Comparison of ENCODE assay signal across 9 cellular contexts in the genomic region with DNA sequence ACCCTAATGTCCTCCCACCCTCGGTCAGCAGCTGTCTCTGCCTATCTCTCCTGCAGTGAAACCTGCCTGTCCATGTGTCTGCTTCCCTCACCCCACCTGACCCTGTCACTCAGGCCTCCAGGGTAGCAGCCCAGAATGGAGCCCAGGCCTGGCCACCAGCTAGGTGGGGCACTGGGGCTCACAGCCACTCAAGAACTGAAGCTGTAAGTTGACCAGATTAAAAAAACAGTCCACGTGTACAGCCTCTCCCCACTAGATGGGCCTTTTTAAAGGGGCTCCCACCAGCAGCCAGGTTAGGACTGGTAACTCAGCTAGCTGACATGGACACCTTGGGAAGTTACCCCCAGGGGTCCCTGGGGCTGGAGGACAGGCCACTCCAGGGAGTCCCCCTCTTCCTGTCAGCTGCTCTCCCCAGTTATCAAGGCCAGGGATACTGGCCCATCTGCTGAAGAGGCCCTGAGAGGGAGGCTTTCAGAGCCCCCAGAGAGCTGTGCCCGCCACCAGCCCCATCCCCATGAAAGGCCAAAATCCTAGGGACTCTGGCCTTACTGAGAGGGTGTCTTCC.
DNase-seq lines count a peak whose midpoint lies in the region; ATAC-seq, FAIRE-seq and TF ChIP-seq lines count a peak whose summit lies in the region.
"Had no signal": no experiment of that assay in that cellular context is flagged by ENCODE, and none has a peak within 500 bp of the region (broad histone marks: within the 10 kb centered on the region; RNA-seq: fewer than 3 reads in every experiment).

No MANE protein-coding gene starts in this region.

- no peak for FAIRE-seq in H54 (lab: Jason Lieb, UNC)

- H3K27me3 Mint-ChIP-seq in stimulated activated naive B cell treated with anti-CD40 and anti-IgM and Interleukin-4, amounts not matched to agents 10 μg/mL and 1 μg/mL and 100 μg/mL, for 72 hours, result peaks cover 47 to 51% of the 10 kb centered on the region in 2 donors

- H3K27me3 ChIP-seq in layer of hippocampus (ENCODE audit: control insufficient read depth, insufficient read depth, low read length), result no peaks in the 10 kb centered on the region

- DNase-seq in astrocyte of the spinal cord (ENCODE audit: low read depth, low spot score), result peak; percentile 5
- DNase-seq in stimulated activated naive B cell treated with anti-CD40 and anti-IgM and Interleukin-4, amounts not matched to agents 10 μg/mL and 1 μg/mL and 100 μg/mL, for 72 hours, result no peak
- DNase-seq in pons (ENCODE audit: low spot score), result no peak
- no peak for DNase-seq in H54 (ENCODE audit: insufficient read length, low spot score)
- DNase-seq: activated CD8-positive, alpha-beta memory T cell treated with anti-CD3 and anti-CD28 coated beads, Interleukin-2, amount 50 U/mL, for 4 hours had no signal

- H3K36me3 Mint-ChIP-seq in stimulated activated naive B cell treated with anti-CD40 and anti-IgM and Interleukin-4, amounts not matched to agents 10 μg/mL and 1 μg/mL and 100 μg/mL, for 72 hours, result no peaks in the 10 kb centered on the region

- TF ChIP-seq CTCF in HEK293 (tag by site-specific recombination; IDR thresholded peaks at IDR 0.05) (no peak), astrocyte of the spinal cord (IDR thresholded peaks at IDR 0.05; ENCODE audit: low read depth, low read length) (no peak)

- peaks cover 46 to 76% of the 10 kb centered on the region in 2 donors for H3K4me1 Mint-ChIP-seq in stimulated activated naive B cell treated with anti-CD40 and anti-IgM and Interleukin-4, amounts not matched to agents 10 μg/mL and 1 μg/mL and 100 μg/mL, for 72 hours

- peak overlapping the region; percentile 62 for H3K27ac Mint-ChIP-seq in stimulated activated naive B cell treated with anti-CD40 and anti-IgM and Interleukin-4, amounts not matched to agents 10 μg/mL and 1 μg/mL and 100 μg/mL, for 72 hours

- no peaks in the 10 kb centered on the region for H3K9me3 ChIP-seq in HEK293 (ENCODE audit: control insufficient read depth, insufficient read depth, low read depth, low read length)

- no peak for TF ChIP-seq POLR2A in H54 (IDR thresholded peaks at IDR 0.05; ENCODE audit: low read depth, low read length)

- POLR2A ChIA-PET in HEK293 (lab: Yijun Ruan, JAX), result interaction anchor here (0.6 to 2.0 kb wide), 4 partner anchors 12 to 1688 kb away, joined by 3 to 16 read pairs (median 4); a partner anchor contains a TSS

- no peaks in the 10 kb centered on the region for H3K9me3 Mint-ChIP-seq in stimulated activated naive B cell treated with anti-CD40 and anti-IgM and Interleukin-4, amounts not matched to agents 10 μg/mL and 1 μg/mL and 100 μg/mL, for 72 hours

- H3K4me3 ChIP-seq in HEK293 (ENCODE audit: low read depth, low read length) (no peak overlapping the region), astrocyte of the spinal cord (ENCODE audit: low read depth, low read length) (peak overlapping the region; percentile 78)

- peaks cover 0 to 11% of the 10 kb centered on the region in 2 experiments; a peak in 1 of 3 replicates for H3K36me3 ChIP-seq in HEK293 (ENCODE audit: control insufficient read depth in 2 of 2, insufficient read depth in 1 of 2, low read length in 2 of 2)

- peaks cover 3% of the 10 kb centered on the region; the same call in 1 of the 2 replicates for H3K4me1 ChIP-seq in HEK293 (ENCODE audit: control insufficient read depth, insufficient read depth, low read length)

- no peak for ATAC-seq in stimulated activated naive B cell treated with anti-CD40 and anti-IgM and Interleukin-4, amounts not matched to agents 10 μg/mL and 1 μg/mL and 100 μg/mL, for 72 hours (replicated peaks)
- ATAC-seq in GM19467 (IDR thresholded peaks at IDR 0.05; ENCODE audit: unreplicated experiment), result no peak
- ATAC-seq in GM18511 (IDR thresholded peaks at IDR 0.05; ENCODE audit: unreplicated experiment), result no peak

- H3K27ac ChIP-seq in HEK293 (ENCODE audit: extremely low read depth, low read depth, low read length) (no peak overlapping the region), layer of hippocampus (ENCODE audit: low read depth, low read length) (peak overlapping the region; percentile 80)

- H3K4me3 Mint-ChIP-seq in stimulated activated naive B cell treated with anti-CD40 and anti-IgM and Interleukin-4, amounts not matched to agents 10 μg/mL and 1 μg/mL and 100 μg/mL, for 72 hours, result peak overlapping the region in 1 of 2 donors; percentile 10

- in situ Hi-C loops in astrocyte of the spinal cord (cut with HindIII; ENCODE audit: low sequenced_read_pairs), result no loop called here

- CTCF ChIA-PET in HEK293 (lab: Yijun Ruan, JAX), result interaction anchor here (0.5 to 1.9 kb wide), 8 partner anchors 10 to 92 kb away, joined by 3 to 11 read pairs (median 4); no protein-coding TSS in a partner anchor

TF ChIP-seq in HEK293, 187 proteins besides CTCF, POLR2A, EP300 and RAD21:
- TF ChIP-seq GLIS1 (tag by site-specific recombination; IDR thresholded peaks at IDR 0.05) (peak; percentile 79), ZNF221 (tag by site-specific recombination; IDR thresholded peaks at IDR 0.05; ENCODE audit: borderline replicate concordance) (no peak), ZBTB8A (tag by site-specific recombination; IDR thresholded peaks at IDR 0.05) (0 out of 2 replicates have a peak, but pooled peaks have one; percentile 13), OVOL3 (tag by site-specific recombination; IDR thresholded peaks at IDR 0.05) (no peak), ZNF324 (tag by site-specific recombination; IDR thresholded peaks at IDR 0.05) (no peak), ZNF777 (tag by site-specific recombination; IDR thresholded peaks at IDR 0.05; ENCODE audit: borderline replicate concordance) (no peak), ZNF792 (tag by site-specific recombination; IDR thresholded peaks at IDR 0.05) (no peak), ZIC2 (tag by site-specific recombination; IDR thresholded peaks at IDR 0.05) (peak; percentile 8; the same call in 1 of the 2 replicates), REPIN1 (tag by site-specific recombination; IDR thresholded peaks at IDR 0.05; ENCODE audit: low read depth) (no peak)
TF ChIP-seq in HEK293: peak in this region for 3.
